13 cellular contexts compared by ENCODE assay signal in genomic region chr20:828987-829386, GRCh38. TPM values are rescaled to one million over a fixed set of nuclear protein-coding genes. Genes with fewer than 3 reads are reported as not detected.
DNase-seq lines count a peak whose midpoint lies in the region; FAIRE-seq lines count a peak whose summit lies in the region.
"Had no signal": no experiment of that assay in that cellular context is flagged by ENCODE, and none has a peak within 500 bp of the region (broad histone marks: within the 10 kb centered on the region; RNA-seq: fewer than 3 reads in every experiment).

No MANE protein-coding gene starts in this region.

- H3K9ac ChIP-seq in adipocyte (ENCODE audit: low read length) = peak overlapping the region; percentile 71
- H3K9ac ChIP-seq: BLaER1 treated with 17β-estradiol and CSF1 and Interleukin-3, amounts not matched to agents 10 nM and 100 nM had no signal

- in situ Hi-C loops in KBM-7 (cut with MboI; ENCODE audit: low pct_unique_long_range_greater_than_20kb, low sequenced_read_pairs) = no loop called here

- H3K36me3 ChIP-seq in KOPT-K1 (ENCODE audit: insufficient read depth, low read length) (no peaks in the 10 kb centered on the region), adipocyte (ENCODE audit: control insufficient read depth, insufficient read depth, low read length, severe bottlenecking) (no peaks in the 10 kb centered on the region), small intestine (ENCODE audit: control insufficient read depth in 2 of 2, insufficient read depth in 2 of 2, low read length in 2 of 2) (no peaks in the 10 kb centered on the region)
- H3K36me3 ChIP-seq: BLaER1 treated with 17β-estradiol and CSF1 and Interleukin-3, amounts not matched to agents 10 nM and 100 nM; uterus had no signal

- H3K27me3 ChIP-seq in adipocyte (replicated peaks; ENCODE audit: control insufficient read depth, insufficient read depth, low read length) (no peaks in the 10 kb centered on the region), small intestine (ENCODE audit: control insufficient read depth in 2 of 2, insufficient read depth in 2 of 2, low read length in 2 of 2) (no peaks in the 10 kb centered on the region)
- H3K27me3 ChIP-seq: BLaER1 treated with 17β-estradiol and CSF1 and Interleukin-3, amounts not matched to agents 10 nM and 100 nM; uterus had no signal

- peak overlapping the region; percentile 32 for H3K27ac ChIP-seq in KOPT-K1 (ENCODE audit: low read depth, low read length, poor library complexity, severe bottlenecking)
- peak overlapping the region in 1 of 2 donors; percentile 17 for H3K27ac ChIP-seq in small intestine (ENCODE audit: low read depth in 1 of 2, low read length in 1 of 2)
- H3K27ac ChIP-seq: uterus had no signal

- 16 to 41% (median 39%) methylated on average over 6 of the region's 6 CpGs for WGBS in small intestine, 3 donors

- no peak for FAIRE-seq in small intestine (lab: Jason Lieb, UNC)
- FAIRE-seq: endothelial cell of umbilical vein had no signal

- peak; percentile 36 for DNase-seq in GF-D8 (lab: John Stamatoyannopoulos, UW)
- no peak for DNase-seq in adipocyte (ENCODE audit: low read depth)
- peak; percentile 83 for DNase-seq in small intestine
- no peak for DNase-seq in glomerular visceral epithelial cell (ENCODE audit: extremely low spot score)
- no peak for DNase-seq in hypothalamus (lab: John Stamatoyannopoulos, UW)
- DNase-seq in KBM-7 = no peak
- DNase-seq: H9, immature natural killer cell, PC-3, uterus had no signal

- H3K4me3 ChIP-seq in adipocyte (ENCODE audit: low read length) = peak overlapping the region; percentile 55
- no peak overlapping the region for H3K4me3 ChIP-seq in small intestine (ENCODE audit: low read depth in 1 of 2, low read length in 2 of 2)
- H3K4me3 ChIP-seq: BLaER1 treated with 17β-estradiol and CSF1 and Interleukin-3, amounts not matched to agents 10 nM and 100 nM; uterus had no signal

- no peaks in the 10 kb centered on the region for H3K9me3 ChIP-seq in KOPT-K1 (ENCODE audit: insufficient read depth, low read length, poor library complexity, severe bottlenecking)
- H3K9me3 ChIP-seq in adipocyte (ENCODE audit: control insufficient read depth, low read length) = peaks cover 4% of the 10 kb centered on the region
- H3K9me3 ChIP-seq in small intestine (ENCODE audit: control insufficient read depth, low read depth) = no peaks in the 10 kb centered on the region
- H3K9me3 ChIP-seq: uterus had no signal

- H3K4me1 ChIP-seq in adipocyte (ENCODE audit: control insufficient read depth, insufficient read depth, low read length) = peaks cover 39% of the 10 kb centered on the region
- H3K4me1 ChIP-seq in small intestine (ENCODE audit: control insufficient read depth in 2 of 2, insufficient read depth in 1 of 2, low read depth in 1 of 2, low read length in 1 of 2) = peaks cover 0 to 7% of the 10 kb centered on the region in 2 donors
- H3K4me1 ChIP-seq: uterus had no signal

RNA-seq across cellular contexts. Expression of gene FAM110A, which starts 4.5 kb away (rescaled TPM):
- 10 to 100 TPM; 11.4 to 14.1 (median 12.1) TPM for polyA plus RNA-seq in small intestine

Comparison
In these comparisons a context has a peak if more than half of its experiments do, and no peak if none do; other contexts are left out.
1. DNase-seq: peak in GF-D8 (single experiment) and small intestine (single experiment); none in adipocyte (single experiment), glomerular visceral epithelial cell (single experiment), hypothalamus (0 of 51) and KBM-7 (single experiment).